Comparison of ENCODE assay signal across 18 cellular contexts in the genomic region with DNA sequence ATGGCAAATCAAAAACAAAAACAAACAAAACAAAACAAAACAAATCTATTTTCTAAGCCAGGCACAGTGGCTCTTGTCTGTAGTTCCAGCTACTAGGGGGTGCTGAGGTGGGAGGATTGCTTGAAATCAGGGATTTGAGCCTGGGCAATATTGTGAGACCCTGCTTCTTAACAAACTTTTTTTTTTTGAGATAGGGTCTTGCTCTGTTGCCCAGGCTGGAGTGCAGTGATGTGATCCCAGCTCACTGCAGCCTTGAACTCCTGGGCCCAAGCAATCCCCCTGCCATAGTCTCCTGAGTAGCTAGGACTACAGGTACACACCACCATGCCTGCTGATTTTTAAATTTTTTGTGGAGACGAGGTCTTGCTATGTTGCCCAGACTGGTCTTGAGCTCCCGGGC. TPM values are rescaled to one million over a fixed set of nuclear protein-coding genes. Genes with fewer than 3 reads are reported as not detected.
DNase-seq lines count a peak whose midpoint lies in the region; ATAC-seq and TF ChIP-seq lines count a peak whose summit lies in the region.
"Had no signal": no experiment of that assay in that cellular context is flagged by ENCODE, and none has a peak within 500 bp of the region (broad histone marks: within the 10 kb centered on the region; RNA-seq: fewer than 3 reads in every experiment).

No MANE protein-coding gene starts in this region.

- DNase-seq in activated naive CD8-positive, alpha-beta T cell treated with anti-CD3 and anti-CD28 coated beads, Interleukin-2, amount 50 U/mL, for 24 hours: no peak
- DNase-seq in adrenal gland (no peak), SHP77 treated with DMSO at 0.1 percent for 48 hours (lab: John Stamatoyannopoulos, UW) (no peak)
- DNase-seq in naive thymus-derived CD8-positive, alpha-beta T cell: no peak
- DNase-seq in activated CD4-positive, alpha-beta T cell treated with anti-CD3 and anti-CD28 coated beads, Interleukin-2, amount 10 ng/mL, durations not matched to agents 24 days and 14 days: no peak
- DNase-seq: AML-193; CD8-positive, alpha-beta memory T cell; COR-L47; DMS 273 treated with DMSO at 0.1 percent for 48 hours; DMS53; DND-41; EL; H9 had no signal

- no peak for TF ChIP-seq CTCF in HEK293 (tag by site-specific recombination; IDR thresholded peaks at IDR 0.05)
- TF ChIP-seq CTCF in adrenal gland (IDR thresholded peaks at IDR 0.05): no peak

- peaks cover 0 to 12% of the 10 kb centered on the region in 2 experiments; a peak in 1 of 3 replicates for H3K36me3 ChIP-seq in HEK293 (ENCODE audit: control insufficient read depth in 2 of 2, insufficient read depth in 1 of 2, low read length in 2 of 2)
- no peaks in the 10 kb centered on the region for H3K36me3 ChIP-seq in adrenal gland (replicated peaks in 1 of 2)

- H3K27ac ChIP-seq in HEK293 (ENCODE audit: extremely low read depth, low read depth, low read length): no peak overlapping the region
- H3K27ac ChIP-seq in adrenal gland: peak overlapping the region in 3 of 5 donors; percentile 10 to 72 (median 61)
- H3K27ac ChIP-seq: 22Rv1, A549, C4-2B had no signal

- no peaks in the 10 kb centered on the region for H3K27me3 Mint-ChIP-seq in activated naive CD8-positive, alpha-beta T cell
- H3K27me3 Mint-ChIP-seq in activated naive CD8-positive, alpha-beta T cell treated with anti-CD3 and anti-CD28 coated beads, Interleukin-2, amount 50 U/mL, for 24 hours: no peaks in the 10 kb centered on the region
- H3K27me3 Mint-ChIP-seq in naive thymus-derived CD8-positive, alpha-beta T cell: no peaks in the 10 kb centered on the region
- no peaks in the 10 kb centered on the region for H3K27me3 Mint-ChIP-seq in activated CD4-positive, alpha-beta T cell treated with anti-CD3 and anti-CD28 coated beads, Interleukin-2, amount 10 ng/mL, durations not matched to agents 24 days and 14 days
- H3K27me3 Mint-ChIP-seq: CD8-positive, alpha-beta memory T cell had no signal

- H3K4me1 ChIP-seq in HEK293 (ENCODE audit: control insufficient read depth, insufficient read depth, low read length) (0 out of 2 replicates have a peak, but pooled peaks cover 4% of the 10 kb centered on the region), adrenal gland (replicated peaks in 1 of 2) (peaks cover 41 to 50% of the 10 kb centered on the region in 2 donors)

- H3K36me3 Mint-ChIP-seq in activated naive CD8-positive, alpha-beta T cell: peaks cover 4% of the 10 kb centered on the region
- H3K36me3 Mint-ChIP-seq in activated naive CD8-positive, alpha-beta T cell treated with anti-CD3 and anti-CD28 coated beads, Interleukin-2, amount 50 U/mL, for 24 hours (ENCODE audit: low read depth): peaks cover 2% of the 10 kb centered on the region
- peaks cover 0 to 2% (median 0%) of the 10 kb centered on the region in 3 donors for H3K36me3 Mint-ChIP-seq in naive thymus-derived CD8-positive, alpha-beta T cell
- H3K36me3 Mint-ChIP-seq in activated CD4-positive, alpha-beta T cell treated with anti-CD3 and anti-CD28 coated beads, Interleukin-2, amount 10 ng/mL, durations not matched to agents 24 days and 14 days (ENCODE audit: low read depth): peaks cover 5% of the 10 kb centered on the region

- H3K27ac Mint-ChIP-seq in activated naive CD8-positive, alpha-beta T cell: peak overlapping the region; percentile 75
- no peak overlapping the region for H3K27ac Mint-ChIP-seq in activated naive CD8-positive, alpha-beta T cell treated with anti-CD3 and anti-CD28 coated beads, Interleukin-2, amount 50 U/mL, for 24 hours
- H3K27ac Mint-ChIP-seq in naive thymus-derived CD8-positive, alpha-beta T cell: peak overlapping the region in 8 of 10 donors; percentile 4 to 84 (median 64)
- H3K27ac Mint-ChIP-seq in activated CD4-positive, alpha-beta T cell treated with anti-CD3 and anti-CD28 coated beads, Interleukin-2, amount 10 ng/mL, durations not matched to agents 24 days and 14 days: no peak overlapping the region

- H3K4me3 ChIP-seq in HEK293 (ENCODE audit: low read depth, low read length) (no peak overlapping the region), adrenal gland (no peak overlapping the region)
- H3K4me3 ChIP-seq: A549 had no signal

- 53 to 73% (median 58%) methylated on average over 2 of the region's 2 CpGs for WGBS in adrenal gland, 4 donors

- intact Hi-C loops in adrenal gland (cut with DNase I): loop anchor here in 1 of 2 donors (5.0 kb wide), 1 partner anchor 93 kb away; no protein-coding TSS in a partner anchor
- intact Hi-C loops in activated CD4-positive, alpha-beta T cell treated with anti-CD3 and anti-CD28 coated beads, Interleukin-2, amount 10 ng/mL, durations not matched to agents 24 days and 14 days (cut with micrococcal nuclease): no loop called here

- no peak for ATAC-seq in activated naive CD8-positive, alpha-beta T cell treated with anti-CD3 and anti-CD28 coated beads, Interleukin-2, amount 50 U/mL, for 24 hours
- ATAC-seq in naive thymus-derived CD8-positive, alpha-beta T cell: no peak
- ATAC-seq: A549 had no signal

- H3K9me3 ChIP-seq in HEK293 (ENCODE audit: control insufficient read depth, insufficient read depth, low read depth, low read length) (no peaks in the 10 kb centered on the region), adrenal gland (replicated peaks in 1 of 3) (no peaks in the 10 kb centered on the region)
- H3K9me3 ChIP-seq: A549 had no signal

- H3K27me3 ChIP-seq in adrenal gland: no peaks in the 10 kb centered on the region

- H3K4me3 Mint-ChIP-seq in activated naive CD8-positive, alpha-beta T cell: no peak overlapping the region
- no peak overlapping the region for H3K4me3 Mint-ChIP-seq in activated naive CD8-positive, alpha-beta T cell treated with anti-CD3 and anti-CD28 coated beads, Interleukin-2, amount 50 U/mL, for 24 hours
- peak overlapping the region in 2 of 10 donors; percentile 30 to 96 for H3K4me3 Mint-ChIP-seq in naive thymus-derived CD8-positive, alpha-beta T cell
- H3K4me3 Mint-ChIP-seq in activated CD4-positive, alpha-beta T cell treated with anti-CD3 and anti-CD28 coated beads, Interleukin-2, amount 10 ng/mL, durations not matched to agents 24 days and 14 days: no peak overlapping the region
- H3K4me3 Mint-ChIP-seq: H9 had no signal

- POLR2A ChIA-PET in HEK293 (lab: Yijun Ruan, JAX): interaction anchor here (0.6 kb wide), 1 partner anchor 185 kb away, joined by 3 read pairs; no protein-coding TSS in a partner anchor
- POLR2A ChIA-PET in naive thymus-derived CD8-positive, alpha-beta T cell (lab: Charles Lee): interaction anchor here (1.7 to 12.0 kb wide), 2 partner anchors 9 to 19 kb away, joined by 4 to 325 read pairs; no protein-coding TSS in a partner anchor

- peaks cover 66% of the 10 kb centered on the region for H3K4me1 Mint-ChIP-seq in activated naive CD8-positive, alpha-beta T cell (ENCODE audit: low read depth)
- peaks cover 51% of the 10 kb centered on the region for H3K4me1 Mint-ChIP-seq in activated naive CD8-positive, alpha-beta T cell treated with anti-CD3 and anti-CD28 coated beads, Interleukin-2, amount 50 U/mL, for 24 hours
- H3K4me1 Mint-ChIP-seq in naive thymus-derived CD8-positive, alpha-beta T cell: peaks cover 46 to 69% (median 62%) of the 10 kb centered on the region in 4 donors
- peaks cover 36% of the 10 kb centered on the region for H3K4me1 Mint-ChIP-seq in activated CD4-positive, alpha-beta T cell treated with anti-CD3 and anti-CD28 coated beads, Interleukin-2, amount 10 ng/mL, durations not matched to agents 24 days and 14 days

- TF ChIP-seq POLR2A in adrenal gland (IDR thresholded peaks at IDR 0.05): no peak

- no peaks in the 10 kb centered on the region for H3K9me3 Mint-ChIP-seq in activated naive CD8-positive, alpha-beta T cell (ENCODE audit: low read depth)
- H3K9me3 Mint-ChIP-seq in activated naive CD8-positive, alpha-beta T cell treated with anti-CD3 and anti-CD28 coated beads, Interleukin-2, amount 50 U/mL, for 24 hours: no peaks in the 10 kb centered on the region
- H3K9me3 Mint-ChIP-seq in naive thymus-derived CD8-positive, alpha-beta T cell: no peaks in the 10 kb centered on the region
- H3K9me3 Mint-ChIP-seq in activated CD4-positive, alpha-beta T cell treated with anti-CD3 and anti-CD28 coated beads, Interleukin-2, amount 10 ng/mL, durations not matched to agents 24 days and 14 days: no peaks in the 10 kb centered on the region
- H3K9me3 Mint-ChIP-seq: CD8-positive, alpha-beta memory T cell; H9 had no signal

- CTCF ChIA-PET in HEK293 (lab: Yijun Ruan, JAX): interaction anchor here (0.6 to 1.7 kb wide), 3 partner anchors 72 to 106 kb away, joined by 3 to 8 read pairs (median 4); no protein-coding TSS in a partner anchor

TF ChIP-seq in HEK293, 187 proteins besides CTCF, POLR2A, EP300 and RAD21:
- TF ChIP-seq, protein P1, sequence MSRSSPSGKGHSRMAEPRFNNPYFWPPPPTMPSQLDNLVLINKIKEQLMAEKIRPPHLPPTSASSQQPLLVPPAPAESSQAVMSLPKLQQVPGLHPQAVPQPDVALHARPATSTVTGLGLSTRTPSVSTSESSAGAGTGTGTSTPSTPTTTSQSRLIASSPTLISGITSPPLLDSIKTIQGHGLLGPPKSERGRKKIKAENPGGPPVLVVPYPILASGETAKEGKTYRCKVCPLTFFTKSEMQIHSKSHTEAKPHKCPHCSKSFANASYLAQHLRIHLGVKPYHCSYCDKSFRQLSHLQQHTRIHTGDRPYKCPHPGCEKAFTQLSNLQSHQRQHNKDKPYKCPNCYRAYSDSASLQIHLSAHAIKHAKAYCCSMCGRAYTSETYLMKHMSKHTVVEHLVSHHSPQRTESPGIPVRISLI (tag by site-specific recombination; IDR thresholded peaks at IDR 0.05): no peak
- peak; percentile 78 for TF ChIP-seq ZNF121 (tag by site-specific recombination; IDR thresholded peaks at IDR 0.05)
TF ChIP-seq in HEK293: peak in this region for 1.

RNA-seq across cellular contexts. Expression of a gene that starts 6.2 kb away (rescaled TPM):
- total RNA-seq in adrenal gland: 100 to 1,000 TPM in 1 of 8 donors, 10 to 100 TPM in 7; 49.9 to 118 (median 78.3) TPM
- polyA plus RNA-seq in adrenal gland: 10 to 100 TPM; 43.0 to 58.2 (median 45.9) TPM
- total RNA-seq in naive thymus-derived CD8-positive, alpha-beta T cell: 10 to 100 TPM; 84.9 to 86.2 TPM
- polyA plus RNA-seq in naive thymus-derived CD8-positive, alpha-beta T cell: 100 to 1,000 TPM in 1 of 3 donors, 10 to 100 TPM in 2; 71.5 to 122 (median 98.2) TPM
- 77.1 and 82.8 TPM in 2 replicates for total RNA-seq in activated CD4-positive, alpha-beta T cell treated with anti-CD3 and anti-CD28 coated beads, Interleukin-2, amount 10 ng/mL, durations not matched to agents 24 days and 14 days

Comparison
In these comparisons a context has a peak if more than half of its experiments do, and no peak if none do; other contexts are left out.
1. H3K27ac Mint-ChIP-seq: peak in activated naive CD8-positive, alpha-beta T cell (single experiment) and naive thymus-derived CD8-positive, alpha-beta T cell (8 of 10); none in activated naive CD8-positive, alpha-beta T cell treated with anti-CD3 and anti-CD28 coated beads, Interleukin-2, amount 50 U/mL, for 24 hours (single experiment) and activated CD4-positive, alpha-beta T cell treated with anti-CD3 and anti-CD28 coated beads, Interleukin-2, amount 10 ng/mL, durations not matched to agents 24 days and 14 days (single experiment).